8 cellular contexts compared by ENCODE assay signal in the genomic region with DNA sequence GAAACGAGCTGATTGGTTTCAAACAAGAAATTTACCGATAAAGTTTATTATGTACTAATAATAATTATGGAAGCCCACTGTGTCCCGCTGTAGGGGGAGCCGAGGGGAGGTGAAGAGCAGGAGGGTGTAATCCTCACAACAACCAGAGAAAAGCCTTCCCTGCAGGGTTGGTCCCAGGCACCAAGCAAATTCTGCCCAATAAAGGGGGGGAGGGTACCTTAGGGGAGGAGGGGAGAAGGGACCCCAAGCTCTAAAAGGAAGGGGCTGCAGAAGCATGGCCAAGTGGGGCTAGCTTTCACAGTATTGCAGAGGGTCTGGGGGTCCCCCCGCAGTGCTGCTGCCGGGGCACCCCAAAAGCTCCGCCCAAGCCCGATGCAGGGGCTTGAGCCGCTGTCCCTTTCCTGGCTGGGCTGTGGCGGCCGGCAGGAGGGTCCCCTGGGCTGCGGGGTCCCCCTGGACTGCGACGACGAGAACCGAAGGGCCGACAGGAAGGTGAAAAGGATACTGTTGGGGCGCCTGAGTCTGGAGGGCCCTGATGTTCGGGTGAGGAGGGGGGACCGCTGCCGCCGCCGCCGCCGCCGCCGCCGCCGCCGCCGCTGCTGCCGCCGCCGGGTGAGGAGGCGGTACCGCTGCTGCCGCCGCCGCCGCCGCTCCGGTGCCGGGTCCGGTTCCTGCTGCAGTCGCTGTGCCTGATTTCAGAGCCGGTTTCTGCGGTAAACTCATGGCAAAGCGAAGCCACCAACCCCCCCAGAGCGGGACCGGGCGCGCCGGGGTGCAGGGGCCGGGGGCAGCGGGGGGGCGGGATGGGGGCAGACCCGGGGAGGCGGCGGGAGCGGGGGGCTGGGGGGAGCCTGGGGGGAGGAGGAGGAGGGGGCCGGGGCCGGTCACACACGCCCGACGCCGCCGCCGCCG. TPM values are rescaled to one million over a fixed set of nuclear protein-coding genes. Genes with fewer than 3 reads are reported as not detected.
DNase-seq lines count a peak whose midpoint lies in the region; ATAC-seq, FAIRE-seq and TF ChIP-seq lines count a peak whose summit lies in the region.

No MANE protein-coding gene starts in this region.

- peaks cover 32% of the 10 kb centered on the region for H3K4me1 Mint-ChIP-seq in activated B cell treated with CpG ODN at 0.5 μM for 24 hours

- peak overlapping the region; percentile 84 for H2AK9ac ChIP-seq in IMR-90 (replicated peaks; ENCODE audit: low read depth, low read length, poor library complexity)

- H3K27ac Mint-ChIP-seq in activated B cell treated with CpG ODN at 0.5 μM for 24 hours: peak overlapping the region; percentile 92

- H3K4ac ChIP-seq in IMR-90 (ENCODE audit: low read depth, low read length): peak overlapping the region; percentile 10

- H2BK20ac ChIP-seq in IMR-90 (ENCODE audit: low read depth, low read length): no peak overlapping the region

- peaks cover 20% of the 10 kb centered on the region for H3K36me3 Mint-ChIP-seq in activated B cell treated with CpG ODN at 0.5 μM for 24 hours (ENCODE audit: low read depth)

- POLR2A ChIA-PET in IMR-90 (lab: Charles Lee; ENCODE audit: unreplicated experiment) (no interaction called here), activated B cell treated with CpG ODN at 0.5 μM for 24 hours (lab: Charles Lee) (interaction anchor here (0.5 to 1.1 kb wide), 6 partner anchors 9 to 479 kb away, joined by 3 to 6 read pairs (median 3); a partner anchor contains a TSS)

- peak overlapping the region; percentile 93 for H3K18ac ChIP-seq in IMR-90 (ENCODE audit: low read depth, low read length)

- H3K9me3 Mint-ChIP-seq in activated B cell treated with CpG ODN at 0.5 μM for 24 hours: no peaks in the 10 kb centered on the region

- H3K14ac ChIP-seq in IMR-90 (replicated peaks; ENCODE audit: low read depth, low read length): peak overlapping the region; percentile 81

- peak overlapping the region; percentile 1; the same call in 1 of the 2 replicates for H2BK120ac ChIP-seq in IMR-90 (ENCODE audit: low read depth, low read length)

- H3K9ac ChIP-seq in IMR-90 (ENCODE audit: low read depth, low read length): peak overlapping the region; percentile 98

- H3K9me3 ChIP-seq in IMR-90 (ENCODE audit: control insufficient read depth, insufficient read depth, low read length) (no peaks in the 10 kb centered on the region), right lobe of liver (no peaks in the 10 kb centered on the region)

- H2AK5ac ChIP-seq in IMR-90 (ENCODE audit: low read depth, low read length): peak overlapping the region; percentile 29; the same call in 1 of the 2 replicates

- H3K56ac ChIP-seq in IMR-90 (ENCODE audit: extremely low read depth, insufficient read depth, low read length): peak overlapping the region; percentile 63

- H3K27me3 ChIP-seq in IMR-90 (ENCODE audit: control insufficient read depth, insufficient read depth, low read length) (no peaks in the 10 kb centered on the region), right lobe of liver (no peaks in the 10 kb centered on the region)

- H3K4me3 Mint-ChIP-seq in activated B cell treated with CpG ODN at 0.5 μM for 24 hours: peak overlapping the region; percentile 91

- peak overlapping the region; percentile 99 for H3K4me2 ChIP-seq in IMR-90 (ENCODE audit: low read depth, low read length)

- H3K36me3 ChIP-seq in IMR-90 (ENCODE audit: control insufficient read depth, insufficient read depth, low read length) (peaks cover 2% of the 10 kb centered on the region; the same call in 1 of the 2 replicates), right lobe of liver (no peaks in the 10 kb centered on the region)

- H2BK5ac ChIP-seq in IMR-90 (ENCODE audit: low read depth, low read length, poor library complexity, severe bottlenecking): peak overlapping the region; percentile 89

- peak overlapping the region; percentile 2; the same call in 1 of the 2 replicates for H4K91ac ChIP-seq in IMR-90 (ENCODE audit: insufficient read depth, low read depth, low read length)

- peak; percentile 44 for DNase-seq in Ammon's horn (ENCODE audit: low spot score)
- DNase-seq in IMR-90: no peak
- peak; percentile 54 for DNase-seq in activated B cell treated with CpG ODN at 0.5 μM for 24 hours
- DNase-seq in cerebellar cortex (ENCODE audit: low spot score): peak; percentile 55
- DNase-seq in right lobe of liver: peak; percentile 44 to 70 (median 64)
- DNase-seq in stimulated activated CD4-positive, alpha-beta T cell treated with anti-CD3 and anti-CD28 coated beads, TNF-alpha, amount 100 ng/mL, for 4 hours (ENCODE audit: low read depth in 3 of 3): peak in 2 of 3 experiments; percentile 30 to 40
- no peak for DNase-seq in H54 (ENCODE audit: insufficient read length, low spot score)

- 0% methylated on average over 1 of the region's 69 CpGs; no CpG with 5 or more reads in 1 of the 2 experiments for WGBS in IMR-90 (ENCODE audit: extremely low coverage in 2 of 2, insufficient read length in 1 of 2), 2 experiments
- WGBS in right lobe of liver (ENCODE audit: insufficient coverage, low coverage, low lambda C conversion rate, missing lambda C conversion rate): 0% methylated on average over 7 of the region's 69 CpGs

- no peak for FAIRE-seq in H54 (lab: Jason Lieb, UNC)

- peak overlapping the region; percentile 22 for H4K5ac ChIP-seq in IMR-90 (ENCODE audit: low read depth, low read length)

- H3K4me3 ChIP-seq in IMR-90 (ENCODE audit: insufficient read depth, low read depth, low read length): peak overlapping the region; percentile 97
- peak overlapping the region; percentile 75 to 93 (median 90) for H3K4me3 ChIP-seq in right lobe of liver

- in situ Hi-C loops in IMR-90 (cut with MboI; ENCODE audit: low sequenced_read_pairs): no loop called here

- H4K20me1 ChIP-seq in IMR-90 (ENCODE audit: insufficient read depth, low read length): peaks cover 22% of the 10 kb centered on the region; the same call in 1 of the 2 replicates

- TF ChIP-seq POLR2A in IMR-90 (IDR thresholded peaks at IDR 0.05; ENCODE audit: low read depth, low read length): no peak
- TF ChIP-seq POLR2A in right lobe of liver (IDR thresholded peaks at IDR 0.05): no peak
- no peak for TF ChIP-seq POLR2A in H54 (IDR thresholded peaks at IDR 0.05; ENCODE audit: low read depth, low read length)

- TF ChIP-seq RAD21 in IMR-90 (IDR thresholded peaks at IDR 0.05; ENCODE audit: low read length): no peak

- dilution Hi-C loops in IMR-90 (cut with HindIII; ENCODE audit: low sequenced_read_pairs, unreplicated experiment): no loop called here

- BruUV-seq in IMR-90 (replicated peaks; lab: Mats Ljungman, UMichigan): no TSS peak

- intact Hi-C loops in IMR-90 (cut with micrococcal nuclease): loop anchor here (1.0 to 10.0 kb wide), 4 partner anchors 153 to 479 kb away; a partner anchor contains a TSS
- intact Hi-C loops in activated B cell treated with CpG ODN at 0.5 μM for 24 hours (cut with micrococcal nuclease): loop anchor here (1.0 to 5.0 kb wide), 4 partner anchors 11 to 389 kb away; a partner anchor contains a TSS
- intact Hi-C loops in right lobe of liver (cut with DNase I): no loop called here

- H3K9me1 ChIP-seq in IMR-90 (ENCODE audit: insufficient read depth, low read length): peaks cover 5% of the 10 kb centered on the region

- H3K27ac ChIP-seq in IMR-90 (ENCODE audit: insufficient read depth, low read length): peak overlapping the region; percentile 92
- peak overlapping the region; percentile 78 to 98 (median 87) for H3K27ac ChIP-seq in right lobe of liver

- peaks cover 6% of the 10 kb centered on the region for H3K4me1 ChIP-seq in IMR-90 (ENCODE audit: control insufficient read depth, insufficient read depth, low read length)
- peaks cover 0 to 18% (median 3%) of the 10 kb centered on the region in 4 donors for H3K4me1 ChIP-seq in right lobe of liver

- H2AFZ ChIP-seq in IMR-90 (replicated peaks; ENCODE audit: low read length, poor library complexity): peak overlapping the region; percentile 94

- no peak overlapping the region for H2BK15ac ChIP-seq in IMR-90 (ENCODE audit: low read depth, low read length)

- TF ChIP-seq CTCF in IMR-90 (conservative IDR thresholded peaks at IDR 0.05; ENCODE audit: low read depth, low read length) (no peak), activated B cell treated with CpG ODN at 0.5 μM for 24 hours (IDR thresholded peaks at IDR 0.05) (no peak), right lobe of liver (IDR thresholded peaks at IDR 0.05) (no peak)

- H4K8ac ChIP-seq in IMR-90 (ENCODE audit: low read depth in 2 of 2, low read length in 2 of 2): peak overlapping the region; percentile 23 to 80; a peak in 3 of 4 replicates

- CTCF ChIA-PET in IMR-90 (lab: Yijun Ruan, JAX) (interaction anchor here (0.6 kb wide), 1 partner anchor 17 kb away, joined by 3 read pairs; no protein-coding TSS in a partner anchor), activated B cell treated with CpG ODN at 0.5 μM for 24 hours (lab: Charles Lee) (interaction anchor here (1.1 kb wide), 1 partner anchor 19 kb away, joined by 5 read pairs; no protein-coding TSS in a partner anchor)

- ATAC-seq in GM19395 (IDR thresholded peaks at IDR 0.05; ENCODE audit: unreplicated experiment): peak; percentile 25
- ATAC-seq in IMR-90 (ENCODE audit: low read depth): peak; percentile 8
- peak; percentile 1 for ATAC-seq in activated B cell treated with CpG ODN at 0.5 μM for 24 hours (ENCODE audit: low read depth)
- ATAC-seq in right lobe of liver: peak in 3 of 4 donors; percentile 2 to 14 (median 4)

- peak overlapping the region; percentile 47 for H3K23ac ChIP-seq in IMR-90 (ENCODE audit: low read depth, low read length)

- no peaks in the 10 kb centered on the region for H3K27me3 Mint-ChIP-seq in activated B cell treated with CpG ODN at 0.5 μM for 24 hours

- peaks cover 4 to 34% of the 10 kb centered on the region in 2 experiments; a peak in 2 of 4 replicates for H3K79me1 ChIP-seq in IMR-90 (ENCODE audit: low read depth in 1 of 2, low read length in 2 of 2)

TF ChIP-seq in IMR-90, 13 proteins besides CTCF, POLR2A, EP300 and RAD21 (continues in another document):
- TF ChIP-seq SMC3 (IDR thresholded peaks at IDR 0.05; ENCODE audit: low read depth, low read length) (no peak), MXI1 (IDR thresholded peaks at IDR 0.05; ENCODE audit: borderline replicate concordance, low read depth, low read length) (no peak), MAFK (IDR thresholded peaks at IDR 0.05; ENCODE audit: low read depth, low read length) (no peak), RFX5 (IDR thresholded peaks at IDR 0.05; ENCODE audit: low read depth, low read length) (no peak), FOS (IDR thresholded peaks at IDR 0.05; ENCODE audit: low read depth, low read length) (no peak), BHLHE40 (IDR thresholded peaks at IDR 0.05; ENCODE audit: low read depth, low read length) (no peak), NFE2L2 (IDR thresholded peaks at IDR 0.05; ENCODE audit: low read depth, low read length) (no peak), RCOR1 (IDR thresholded peaks at IDR 0.05; ENCODE audit: insufficient replicate concordance, low read length) (no peak)

RNA-seq across cellular contexts. Expression of a gene that starts 0.8 kb away (rescaled TPM):
- total RNA-seq in IMR-90 (2012; rRNA removed) (25.8 and 29.2 TPM in 2 replicates), activated B cell treated with CpG ODN at 0.5 μM for 24 hours (68.4 and 81.3 TPM in 2 replicates), right lobe of liver (10 to 100 TPM; 14.4 to 29.9 (median 23.5) TPM)
- polyA plus RNA-seq in IMR-90 (2012; rRNA removed): 49.2 and 49.6 TPM in 2 replicates
- 13.0 and 18.0 TPM in 2 replicates for polyA plus RNA-seq in IMR-90 (2012; cell fraction: cytosol; rRNA removed)
- polyA plus RNA-seq in IMR-90 (2012; cell fraction: nucleus; rRNA removed; ENCODE audit: low replicate concordance): 47.7 and 85.2 TPM in 2 replicates

Comparison
In these comparisons a context has a peak if more than half of its experiments do, and no peak if none do; other contexts are left out.
1. DNase-seq: peak in Ammon's horn (single experiment), activated B cell treated with CpG ODN at 0.5 μM for 24 hours (single experiment), cerebellar cortex (single experiment), right lobe of liver (3 of 3) and stimulated activated CD4-positive, alpha-beta T cell treated with anti-CD3 and anti-CD28 coated beads, TNF-alpha, amount 100 ng/mL, for 4 hours (2 of 3); none in IMR-90 (single experiment) and H54 (single experiment).
2. intact Hi-C loops: an anchor here in IMR-90 (1.0 to 10.0 kb wide) and activated B cell treated with CpG ODN at 0.5 μM for 24 hours (1.0 to 5.0 kb wide); none called in right lobe of liver.
3. Peak in every context shown above with its lines, with median percentiles within 50 percentile points of each other: ATAC-seq.